Comparison of ENCODE assay signal across 1 cellular context in genomic region chr16:72124761-72125634, GRCh38.
TF ChIP-seq lines count a peak whose summit lies in the region.

No MANE protein-coding gene starts in this region.

TF ChIP-seq in WTC11, 78 proteins besides CTCF, POLR2A, EP300 and RAD21 (continued from another document):
- no peak for TF ChIP-seq PREB (CRISPR knock-in tag; IDR thresholded peaks at IDR 0.05; ENCODE audit: borderline replicate concordance)
- TF ChIP-seq MLX (CRISPR knock-in tag; IDR thresholded peaks at IDR 0.05) = no peak
- no peak for TF ChIP-seq ZBTB43 (CRISPR knock-in tag; IDR thresholded peaks at IDR 0.05)
- TF ChIP-seq ATF1 (CRISPR knock-in tag; IDR thresholded peaks at IDR 0.05) = no peak
- no peak for TF ChIP-seq FOXP1 (CRISPR knock-in tag; IDR thresholded peaks at IDR 0.05; ENCODE audit: borderline replicate concordance)
